15 cellular contexts compared by ENCODE assay signal in the genomic region with DNA sequence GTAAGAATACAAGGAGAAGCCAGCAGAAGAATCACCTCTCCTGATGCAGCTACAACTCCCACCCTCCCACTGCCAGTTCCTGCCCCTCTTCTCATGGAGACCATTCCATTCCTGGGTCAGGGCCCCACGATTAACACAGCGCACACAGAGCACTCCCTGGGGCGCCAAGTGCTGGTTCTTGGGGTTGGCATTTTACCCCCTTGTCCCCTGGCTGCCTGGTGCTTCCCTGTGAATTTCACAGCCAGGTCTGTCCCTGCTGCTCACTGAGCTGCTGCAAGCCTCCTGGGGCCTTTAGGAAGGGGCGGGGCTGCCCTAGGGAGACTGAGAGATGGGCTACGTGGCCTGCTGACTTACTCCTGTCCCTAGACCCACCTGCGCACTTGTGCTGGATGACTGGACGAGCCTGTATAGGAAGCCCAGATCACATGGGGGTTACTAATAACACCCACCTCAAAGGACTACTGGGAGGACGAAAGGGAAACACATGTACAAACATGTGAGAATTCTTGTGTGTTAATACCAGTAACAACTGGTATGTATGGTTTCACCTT. TPM values are rescaled to one million over a fixed set of nuclear protein-coding genes. Genes with fewer than 3 reads are reported as not detected.
A peak's percentile ranks its signal among the peaks of the same experiment; 100 is the strongest.
DNase-seq lines count a peak whose midpoint lies in the region; ATAC-seq, FAIRE-seq and TF ChIP-seq lines count a peak whose summit lies in the region.
"Had no signal": no experiment of that assay in that cellular context is flagged by ENCODE, and none has a peak within 500 bp of the region (broad histone marks: within the 10 kb centered on the region; RNA-seq: fewer than 3 reads in every experiment).

No MANE protein-coding gene starts in this region.

- H3K27me3 ChIP-seq in Karpas-422 (ENCODE audit: low read length), result no peaks in the 10 kb centered on the region
- H3K27me3 ChIP-seq in rectal smooth muscle tissue (ENCODE audit: control insufficient read depth, insufficient read depth, low read length), result no peaks in the 10 kb centered on the region

- no peak overlapping the region for H3K27ac ChIP-seq in Karpas-422 (ENCODE audit: low read length)
- peak overlapping the region; percentile 21 for H3K27ac ChIP-seq in rectal smooth muscle tissue (ENCODE audit: low read depth, low read length)
- H3K27ac ChIP-seq: SK-N-MC had no signal

- H3K9me3 ChIP-seq in Karpas-422 (ENCODE audit: low read length), result no peaks in the 10 kb centered on the region

- peaks cover 6% of the 10 kb centered on the region; the same call in 1 of the 2 replicates for H3K36me3 ChIP-seq in Karpas-422 (ENCODE audit: insufficient read depth, low read length)
- peaks cover 27% of the 10 kb centered on the region for H3K36me3 ChIP-seq in rectal smooth muscle tissue (ENCODE audit: control insufficient read depth, insufficient read depth, low read length)

- TF ChIP-seq POLR2A in GM12892 (IDR thresholded peaks at IDR 0.05; ENCODE audit: low read depth, low read length), result 0 out of 2 replicates have a peak, but pooled peaks have one; percentile 30

- H3K9ac ChIP-seq in Karpas-422 (ENCODE audit: low read length), result peak overlapping the region; percentile 37; the same call in 1 of the 2 replicates
- no peak overlapping the region for H3K9ac ChIP-seq in rectal smooth muscle tissue (ENCODE audit: low read length)

- peaks cover 50% of the 10 kb centered on the region for H3K79me2 ChIP-seq in Karpas-422 (ENCODE audit: low read length)

- peak overlapping the region; percentile 28 for H3K4me2 ChIP-seq in Karpas-422 (ENCODE audit: low read depth, low read length, poor library complexity, severe bottlenecking)

- H3K9me2 ChIP-seq in Karpas-422 (replicated peaks; ENCODE audit: insufficient read depth, low read length), result no peaks in the 10 kb centered on the region

- H2AFZ ChIP-seq in Karpas-422 (ENCODE audit: low read length), result no peak overlapping the region

- H3K4me1 ChIP-seq in Karpas-422 (ENCODE audit: low read length), result peaks cover 29% of the 10 kb centered on the region
- H3K4me1 ChIP-seq in rectal smooth muscle tissue (ENCODE audit: control insufficient read depth, insufficient read depth, low read length), result peaks cover 18% of the 10 kb centered on the region

- H3K4me3 ChIP-seq in Karpas-422 (ENCODE audit: low read length) (no peak overlapping the region), rectal smooth muscle tissue (ENCODE audit: low read length) (no peak overlapping the region)
- H3K4me3 ChIP-seq: SK-N-MC had no signal

- FAIRE-seq in GM12892 (lab: Jason Lieb, UNC), result peak; percentile 86
- no peak for FAIRE-seq in frontal cortex (lab: Jason Lieb, UNC)
- FAIRE-seq: islet of Langerhans had no signal

- ATAC-seq in GM21381 (IDR thresholded peaks at IDR 0.05; ENCODE audit: unreplicated experiment) (peak; percentile 15), GM18517 (IDR thresholded peaks at IDR 0.05; ENCODE audit: unreplicated experiment) (no peak)

- DNase-seq in GM12892 (ENCODE audit: insufficient read length) (no peak), Karpas-422 (no peak), NCI-H345 (lab: John Stamatoyannopoulos, UW) (no peak), frontal cortex (ENCODE audit: low spot score in 2 of 2) (no peak), T-helper 9 cell (no peak)
- DNase-seq: activated naive CD8-positive, alpha-beta T cell treated with anti-CD3 and anti-CD28 coated beads, Interleukin-2, amount 10 ng/mL, durations not matched to agents 7 days and 5 days; DMS 273 treated with DMSO at 0.1 percent for 48 hours; KG1; NCI-H510A treated with DMSO at 0.1 percent for 48 hours; stimulated activated CD4-positive, alpha-beta T cell treated with anti-CD3 and anti-CD28 coated beads, Interleukin-4, amount 100 ng/mL, for 1 hour had no signal

- H4K20me1 ChIP-seq in Karpas-422 (ENCODE audit: insufficient read depth, low read depth, low read length), result no peaks in the 10 kb centered on the region

RNA-seq across cellular contexts. Expression of a gene that starts 4.8 kb away (rescaled TPM):
- polyA plus RNA-seq in GM12892 (2012; ENCODE audit: missing spikeins), result 17.9 TPM
- total RNA-seq in Karpas-422 (2014; rRNA removed; shearing (Covaris generic); ENCODE audit: low replicate concordance), result 16.7 and 38.3 TPM in 2 replicates
- 14.7 TPM for total RNA-seq in frontal cortex

RNA-seq across cellular contexts. Expression of a gene that starts 16.0 kb away (rescaled TPM):
- polyA plus RNA-seq in GM12892 (2012; ENCODE audit: missing spikeins), result 55.9 TPM
- 27.2 and 62.6 TPM in 2 replicates for total RNA-seq in Karpas-422 (2014; rRNA removed; shearing (Covaris generic); ENCODE audit: low replicate concordance)
- total RNA-seq in frontal cortex, result 19.6 TPM

RNA-seq across cellular contexts. Expression of a gene that starts 17.1 kb away (rescaled TPM):
- 5.6 TPM for polyA plus RNA-seq in GM12892 (2012; ENCODE audit: missing spikeins)
- total RNA-seq in Karpas-422 (2014; rRNA removed; shearing (Covaris generic); ENCODE audit: low replicate concordance), result 14.6 and 24.1 TPM in 2 replicates
- total RNA-seq in frontal cortex, result 31.4 TPM
